ENCODE assay signal across 21 cellular contexts in genomic region chr22:25100402-25100801, GRCh38.
DNase-seq lines count a peak whose midpoint lies in the region; ATAC-seq and TF ChIP-seq lines count a peak whose summit lies in the region.
"Had no signal": no experiment of that assay in that cellular context is flagged by ENCODE, and none has a peak within 500 bp of the region (broad histone marks: within the 10 kb centered on the region; RNA-seq: fewer than 3 reads in every experiment).

No MANE protein-coding gene starts in this region.

- no peaks in the 10 kb centered on the region for H4K20me1 ChIP-seq in H9 (ENCODE audit: control insufficient read depth, insufficient read depth, insufficient read length)

- H4K5ac ChIP-seq in H9 (ENCODE audit: insufficient read length, low read depth, low read length): no peak overlapping the region

- TF ChIP-seq CTCF in H9 (conservative IDR thresholded peaks at IDR 0.05): no peak
- TF ChIP-seq CTCF in ascending aorta (IDR thresholded peaks at IDR 0.05): no peak

- H2BK12ac ChIP-seq in H9 (ENCODE audit: insufficient read length, low read depth, low read length): no peak overlapping the region

- no peak overlapping the region for H3K4me3 ChIP-seq in ascending aorta
- H3K4me3 ChIP-seq: Peyer's patch, SJSA1 had no signal

- H3K4me1 Mint-ChIP-seq in H9: peaks cover 24 to 31% of the 10 kb centered on the region in 2 experiments
- H3K4me1 Mint-ChIP-seq: CD14-positive monocyte had no signal

- no peak overlapping the region for H3K9ac ChIP-seq in H9 (ENCODE audit: extremely low read depth, insufficient read length, low read length)
- H3K9ac ChIP-seq: KMS-11 had no signal

- WGBS in H9 (ENCODE audit: extremely low coverage, insufficient read length, low lambda C conversion rate): no CpG with 5 or more reads among the region's 4 CpGs

- no peaks in the 10 kb centered on the region for H3K79me1 ChIP-seq in H9 (ENCODE audit: insufficient read depth, low read depth, low read length, poor library complexity, severe bottlenecking)

- ATAC-seq in HG02588 (IDR thresholded peaks at IDR 0.05; ENCODE audit: unreplicated experiment): no peak

- no peak overlapping the region for H3K4ac ChIP-seq in H9 (ENCODE audit: low read depth, low read length)

- H3K23me2 ChIP-seq in H9 (ENCODE audit: insufficient read length, low read depth, low read length, poor library complexity, severe bottlenecking): no peaks in the 10 kb centered on the region

- H4K91ac ChIP-seq in H9 (ENCODE audit: insufficient read length, low read depth, low read length): no peak overlapping the region

- H3K36me3 Mint-ChIP-seq in H9 (ENCODE audit: insufficient read depth in 1 of 3, low read depth in 3 of 3): no peaks in the 10 kb centered on the region; a peak in 1 of 7 replicates
- H3K36me3 Mint-ChIP-seq: CD14-positive monocyte had no signal

- H3K4me3 Mint-ChIP-seq in H9: no peak overlapping the region
- H3K4me3 Mint-ChIP-seq: CD14-positive monocyte, HFFc6 had no signal

- H3K27ac ChIP-seq in H9 (ENCODE audit: insufficient read length, low read depth, low read length) (no peak overlapping the region), ascending aorta (peak overlapping the region; percentile 82 to 91), temporal lobe (ENCODE audit: low read depth, low read length) (peak overlapping the region; percentile 30)
- H3K27ac ChIP-seq: HL-60, KMS-11, Peyer's patch, SJSA1 had no signal

- DNase-seq in H9 (no peak), ascending aorta (ENCODE audit: low spot score in 2 of 2) (no peak), erythroblast (lab: John Stamatoyannopoulos, UW) (peak; percentile 33 to 49), T1000 (lab: John Stamatoyannopoulos, UW) (no peak), NCI-H1105 treated with DMSO at 0.1 percent for 48 hours (lab: John Stamatoyannopoulos, UW) (no peak), DMS 273 (lab: John Stamatoyannopoulos, UW; ENCODE audit: unreplicated experiment) (no peak)
- DNase-seq: DMS53, GF-D8, HFFc6, NCI-H1105, NCI-H1694, NCI-H2081, NCI-H446, NCI-H526, Peyer's patch had no signal

- H3K18ac ChIP-seq in H9 (ENCODE audit: insufficient read length, low read depth, low read length): no peak overlapping the region

- no peaks in the 10 kb centered on the region for H3K9me3 Mint-ChIP-seq in H9
- H3K9me3 Mint-ChIP-seq: CD14-positive monocyte had no signal

- no peak overlapping the region for H2AFZ ChIP-seq in H9 (ENCODE audit: low read length)

- no peak overlapping the region for H3K23ac ChIP-seq in H9 (ENCODE audit: insufficient read length, low read depth, low read length)

- H3K79me2 ChIP-seq in H9 (ENCODE audit: insufficient read depth, low read length): no peaks in the 10 kb centered on the region

- H3K56ac ChIP-seq in H9 (ENCODE audit: insufficient read length, low read depth, low read length): peak overlapping the region; percentile 22

- no peak overlapping the region for H2BK20ac ChIP-seq in H9 (ENCODE audit: low read depth, low read length, poor library complexity, severe bottlenecking)

- no peak overlapping the region for H2BK15ac ChIP-seq in H9 (ENCODE audit: low read depth, low read length)

- no peaks in the 10 kb centered on the region for H3K27me3 Mint-ChIP-seq in H9 (ENCODE audit: low read depth)

- H2BK5ac ChIP-seq in H9 (ENCODE audit: insufficient read length, low read length): no peak overlapping the region

- intact Hi-C loops in ascending aorta (cut with DNase I): no loop called here

- H3K27ac Mint-ChIP-seq in H9: peak overlapping the region in 1 of 3 experiments; percentile 93; a peak in 1 of 7 replicates
- H3K27ac Mint-ChIP-seq: HFFc6 had no signal

- TF ChIP-seq POLR2A in erythroblast (IDR thresholded peaks at IDR 0.05; ENCODE audit: low read length): no peak

- H3K14ac ChIP-seq in H9 (ENCODE audit: insufficient read depth, low read length): no peak overlapping the region

- H3K4me2 ChIP-seq in H9 (ENCODE audit: insufficient read depth, insufficient read length, low read length): no peak overlapping the region
- H3K4me2 ChIP-seq: KMS-11 had no signal

- H3T11ph ChIP-seq in H9 (ENCODE audit: low read length): no peak overlapping the region

- H2BK120ac ChIP-seq in H9 (ENCODE audit: low read depth, low read length, poor library complexity, severe bottlenecking): no peak overlapping the region

- no peaks in the 10 kb centered on the region for H3K9me3 ChIP-seq in H9 (ENCODE audit: control insufficient read depth, low read depth, low read length)
- H3K9me3 ChIP-seq in ascending aorta: no peaks in the 10 kb centered on the region
- H3K9me3 ChIP-seq: Peyer's patch, SJSA1 had no signal

- no peaks in the 10 kb centered on the region for H3K36me3 ChIP-seq in ascending aorta
- H3K36me3 ChIP-seq: Peyer's patch, SJSA1 had no signal

- H3K27me3 ChIP-seq in H9 (ENCODE audit: insufficient read depth, low read length) (no peaks in the 10 kb centered on the region), ascending aorta (no peaks in the 10 kb centered on the region)
- H3K27me3 ChIP-seq: Peyer's patch had no signal

- H2AK5ac ChIP-seq in H9 (ENCODE audit: insufficient read length, low read length): no peak overlapping the region

- no peak overlapping the region for H4K8ac ChIP-seq in H9 (replicated peaks; ENCODE audit: insufficient read length, low read depth, low read length)

- peaks cover 3% of the 10 kb centered on the region; the same call in 1 of the 2 replicates for H3K4me1 ChIP-seq in H9 (ENCODE audit: insufficient read depth, low read length)
- peaks cover 16 to 48% of the 10 kb centered on the region in 2 donors for H3K4me1 ChIP-seq in ascending aorta
- H3K4me1 ChIP-seq: Peyer's patch, SJSA1 had no signal

Comparison
In these comparisons a context has a peak if more than half of its experiments do, and no peak if none do; other contexts are left out.
1. DNase-seq: peak in erythroblast (2 of 2); none in H9 (single experiment), ascending aorta (0 of 2), T1000 (single experiment), NCI-H1105 treated with DMSO at 0.1 percent for 48 hours (single experiment) and DMS 273 (single experiment).